ENCODE assay signal across 1 cellular context in the genomic region with DNA sequence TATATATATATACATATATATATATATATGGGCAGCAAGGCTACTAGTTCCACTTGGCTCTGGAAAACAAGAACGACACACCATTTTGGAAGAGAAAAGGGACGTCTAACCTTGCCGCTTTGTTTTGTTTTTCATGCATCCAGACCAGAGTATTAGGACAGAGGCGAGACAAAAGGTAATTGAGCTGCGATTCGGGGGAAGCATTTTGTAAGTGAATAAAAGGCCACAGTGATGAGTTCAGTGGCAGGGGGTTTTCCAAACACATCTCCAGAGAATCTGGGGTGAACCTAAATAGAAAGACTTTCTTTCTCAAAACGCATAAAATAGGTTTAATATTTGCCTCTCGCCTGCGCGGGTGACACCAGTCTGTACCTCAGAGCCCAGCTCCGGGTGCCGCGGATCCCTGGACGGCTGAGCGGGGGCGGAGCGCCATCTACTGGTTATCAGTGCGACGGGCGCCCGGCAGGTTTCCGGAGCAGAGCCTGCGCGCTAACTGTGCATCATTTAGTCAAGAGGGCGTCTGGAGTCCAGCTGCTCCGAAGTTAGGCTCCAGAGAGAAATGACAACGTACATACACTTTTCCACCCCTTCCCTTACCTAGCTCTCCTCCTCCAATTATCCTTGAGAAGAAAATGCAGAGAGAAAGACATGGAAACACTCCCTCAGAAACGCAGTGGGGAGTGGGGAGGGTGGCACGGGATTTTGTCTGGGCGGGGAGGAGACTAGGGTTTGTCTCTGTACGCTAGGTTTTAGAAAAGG.
TF ChIP-seq lines count a peak whose summit lies in the region.

No MANE protein-coding gene starts in this region.

TF ChIP-seq in K562, 482 proteins besides CTCF, POLR2A, EP300 and RAD21 (continued from another document):
- TF ChIP-seq NRF1 (conservative IDR thresholded peaks at IDR 0.05 in 1 of 2, IDR thresholded peaks at IDR 0.05 in 1 of 2): peak; percentile 29 to 40; a peak in 2 of 4 replicates
